ENCODE assay signal across 8 cellular contexts in genomic region chr14:58281969-58282368, GRCh38. TPM values are rescaled to one million over a fixed set of nuclear protein-coding genes. Genes with fewer than 3 reads are reported as not detected.
DNase-seq lines count a peak whose midpoint lies in the region; ATAC-seq, FAIRE-seq and TF ChIP-seq lines count a peak whose summit lies in the region.
"Had no signal": no experiment of that assay in that cellular context is flagged by ENCODE, and none has a peak within 500 bp of the region (broad histone marks: within the 10 kb centered on the region; RNA-seq: fewer than 3 reads in every experiment).

No MANE protein-coding gene starts in this region.

- peaks cover 32% of the 10 kb centered on the region for H3K36me3 ChIP-seq in OCI-LY3 (replicated peaks; ENCODE audit: low read depth, low read length)
- H3K36me3 ChIP-seq in GM12878 (ENCODE audit: control insufficient read depth in 2 of 2, insufficient read depth in 2 of 2, low read length in 1 of 2): peaks cover 4 to 22% of the 10 kb centered on the region in 2 experiments
- H3K36me3 ChIP-seq in stomach smooth muscle (ENCODE audit: control insufficient read depth in 2 of 2, insufficient read depth in 2 of 2, low read length in 2 of 2): peaks cover 15 to 27% of the 10 kb centered on the region in 2 donors

- ATAC-seq in GM12878: no peak; the same call in 2 of the 3 replicates

- peaks cover 96% of the 10 kb centered on the region for H3K79me2 ChIP-seq in OCI-LY3 (ENCODE audit: low read length)
- peaks cover 34% of the 10 kb centered on the region for H3K79me2 ChIP-seq in GM12878 (ENCODE audit: control insufficient read depth, insufficient read depth, low read length)

- CTCF ChIA-PET in GM12878 (lab: Yijun Ruan, JAX): interaction anchor here (0.6 kb wide), 1 partner anchor 1892 kb away, joined by 3 read pairs; no protein-coding TSS in a partner anchor

- POLR2A ChIA-PET in GM12878 (lab: Charles Lee): interaction anchor here (0.6 to 1.3 kb wide), 3 partner anchors 16 to 646 kb away, joined by 3 to 6 read pairs (median 5); partner anchors contain the start of gene ARID4A

- H3K9me3 ChIP-seq in OCI-LY3 (ENCODE audit: insufficient read depth, low read length): no peaks in the 10 kb centered on the region
- no peaks in the 10 kb centered on the region for H3K9me3 ChIP-seq in GM12878 (replicated peaks; ENCODE audit: control insufficient read depth, insufficient read depth, low read length)
- H3K9me3 ChIP-seq in stomach smooth muscle (ENCODE audit: control insufficient read depth in 2 of 2, low read length in 2 of 2): no peaks in the 10 kb centered on the region

- in situ Hi-C loops in GM12878 (cut with MboI): no loop called here

- H3K4me3 ChIP-seq in OCI-LY3 (ENCODE audit: low read length) (peak overlapping the region; percentile 65), GM12878 (no peak overlapping the region), stomach smooth muscle (ENCODE audit: low read length in 2 of 2) (no peak overlapping the region)

- 64% methylated on average over 3 of the region's 3 CpGs for WGBS in GM12878 (ENCODE audit: insufficient coverage, insufficient replicate concordance, low lambda C conversion rate, missing lambda C conversion rate)

- intact Hi-C loops in GM12878 (cut with micrococcal nuclease; ENCODE audit: unreplicated experiment): no loop called here

- TF ChIP-seq EP300 in GM12878 (IDR thresholded peaks at IDR 0.05; ENCODE audit: borderline replicate concordance in 1 of 2, control insufficient read depth in 1 of 2, low read depth in 2 of 2, low read length in 2 of 2): no peak

- peaks cover 10% of the 10 kb centered on the region for H4K20me1 ChIP-seq in OCI-LY3 (ENCODE audit: insufficient read depth, low read length)
- no peaks in the 10 kb centered on the region; the same call in 1 of the 2 replicates for H4K20me1 ChIP-seq in GM12878 (ENCODE audit: control insufficient read depth, insufficient read depth)

- H3K27ac ChIP-seq in OCI-LY3 (ENCODE audit: low read length): peak overlapping the region; percentile 94
- no peak overlapping the region; the same call in 1 of the 2 replicates for H3K27ac ChIP-seq in GM12878 (ENCODE audit: control insufficient read depth, insufficient read depth)
- H3K27ac ChIP-seq in stomach smooth muscle (ENCODE audit: low read length): peak overlapping the region; percentile 69

- H3K27me3 ChIP-seq in OCI-LY3 (ENCODE audit: low read depth, low read length) (no peaks in the 10 kb centered on the region), GM12878 (replicated peaks in 1 of 2; ENCODE audit: control insufficient read depth in 2 of 2, insufficient read depth in 2 of 2, low read length in 1 of 2) (no peaks in the 10 kb centered on the region), stomach smooth muscle (ENCODE audit: control insufficient read depth in 1 of 2, insufficient read depth in 2 of 2, low read length in 2 of 2) (no peaks in the 10 kb centered on the region)

- no TSS peak for BruUV-seq in GM12878 (replicated peaks; lab: Mats Ljungman, UMichigan)

- FAIRE-seq in GM12878 (lab: Jason Lieb, UNC): no peak

- no peak for DNase-seq in GM12878 (ENCODE audit: low read depth, low spot score)
- DNase-seq in kidney tubule cell (ENCODE audit: low spot score): peak; percentile 94
- no peak for DNase-seq in DMS153 (lab: John Stamatoyannopoulos, UW)
- no peak for DNase-seq in NCI-H1930 (lab: John Stamatoyannopoulos, UW)
- no peak for DNase-seq in NCI-H69 (lab: John Stamatoyannopoulos, UW)
- DNase-seq: activated CD8-positive, alpha-beta memory T cell treated with anti-CD3 and anti-CD28 coated beads, Interleukin-2, amount 50 U/mL, for 4 hours had no signal

- RAD21 ChIA-PET in GM12878 (lab: Charles Lee; ENCODE audit: unreplicated experiment): interaction anchor here (1.0 kb wide), 1 partner anchor 16 kb away, joined by 5 read pairs; the partner anchor contains the start of gene ARID4A

- no peak for TF ChIP-seq POLR2A in GM12878 (IDR thresholded peaks at IDR 0.05; ENCODE audit: low read depth, low read length)

- H3K4me2 ChIP-seq in OCI-LY3 (ENCODE audit: low read length) (peak overlapping the region; percentile 84), GM12878 (ENCODE audit: control insufficient read depth, insufficient read depth) (peak overlapping the region; percentile 35; the same call in 1 of the 2 replicates)

- H3K9ac ChIP-seq in OCI-LY3 (ENCODE audit: low read length) (peak overlapping the region; percentile 51), GM12878 (ENCODE audit: control insufficient read depth, insufficient read depth, low read length) (no peak overlapping the region), stomach smooth muscle (ENCODE audit: low read length in 2 of 2) (peak overlapping the region in 1 of 2 donors; percentile 18)

- no peak for TF ChIP-seq CTCF in OCI-LY3 (IDR thresholded peaks at IDR 0.05; ENCODE audit: low read depth, low read length)
- no peak for TF ChIP-seq CTCF in GM12878 (IDR thresholded peaks at IDR 0.05 in 2 of 3, conservative IDR thresholded peaks at IDR 0.05 in 1 of 3; ENCODE audit: control insufficient read depth in 2 of 3, extremely low read depth in 1 of 3, insufficient read depth in 1 of 3, low read depth in 3 of 3, low read length in 3 of 3)

- H3K4me1 ChIP-seq in OCI-LY3 (ENCODE audit: low read length) (peaks cover 31% of the 10 kb centered on the region), GM12878 (ENCODE audit: control insufficient read depth, insufficient read depth, low read length) (peaks cover 4% of the 10 kb centered on the region), stomach smooth muscle (ENCODE audit: control insufficient read depth, insufficient read depth, low read length) (peaks cover 2% of the 10 kb centered on the region)

- SMC1A ChIA-PET in GM12878 (lab: Charles Lee; ENCODE audit: uncharacterized antibody, unreplicated experiment): interaction anchor here (1.1 to 1.9 kb wide), 3 partner anchors 9 to 16 kb away, joined by 3 to 5 read pairs (median 3); partner anchors contain the start of gene ARID4A

- TF ChIP-seq RAD21 in GM12878 (IDR thresholded peaks at IDR 0.05; ENCODE audit: insufficient read depth, low read depth, low read length): no peak

- H2AFZ ChIP-seq in OCI-LY3 (ENCODE audit: low read depth, low read length) (no peak overlapping the region), GM12878 (ENCODE audit: control insufficient read depth, low read depth, low read length) (no peak overlapping the region)

TF ChIP-seq in GM12878, 131 proteins besides CTCF, POLR2A, EP300 and RAD21 (continues in another document):
- no peak for TF ChIP-seq DPF2 (IDR thresholded peaks at IDR 0.05)

RNA-seq across cellular contexts. Expression of gene ARID4A, which starts 16.4 kb away (rescaled TPM):
- total RNA-seq in GM12878 (2013; cell fraction: nucleolus; rRNA removed): 79.2 and 92.6 TPM in 2 replicates
- 6.2 and 8.9 TPM in 2 replicates for total RNA-seq in GM12878 (2014; rRNA removed)
- total RNA-seq in GM12878 (2014; rRNA removed; fragmentation: Illumina TruSeq; extraction: Trizol): 13.7 and 13.9 TPM in 2 replicates
- total RNA-seq in GM12878 (2021): 14.1 and 14.4 TPM in 2 replicates
- polyA plus RNA-seq in GM12878 (2011; ENCODE audit: low read depth): 12.5 TPM
- 12.5 and 27.7 TPM in 2 replicates for polyA plus RNA-seq in GM12878 (2011; rRNA removed)
- polyA plus RNA-seq in GM12878 (2011; cell fraction: cytosol; rRNA removed): 3.5 and 3.7 TPM in 2 replicates
- polyA plus RNA-seq in GM12878 (2011; cell fraction: nucleus; rRNA removed): 21.8 and 25.4 TPM in 2 replicates
- polyA plus RNA-seq in GM12878 (2012): 10.4 and 12.2 TPM in 2 replicates
- 12.5 and 18.2 TPM in 2 replicates for polyA plus RNA-seq in GM12878 (2014; fragmentation: Illumina TruSeq; extraction: Trizol)
- 1 to 10 TPM; 5.2 to 5.8 TPM for polyA plus RNA-seq in GM12878 (2014; fragmentation: Nextera tagmentation; extraction: Ambion mirVana)
- 6.0 and 7.6 TPM in 2 replicates for polyA plus RNA-seq in GM12878 (2014; rRNA removed)
- polyA plus RNA-seq in GM12878 (2016; fragmentation: Nextera tagmentation; extraction: Ambion mirVana): 10 to 100 TPM; 18.4 to 18.9 TPM
- 14.0 and 22.9 TPM in 2 replicates for polyA minus RNA-seq in GM12878 (2011; rRNA and poly(A)+ RNA removed)
- 3.4 and 6.4 TPM in 2 replicates for polyA minus RNA-seq in GM12878 (2011; cell fraction: cytosol; rRNA and poly(A)+ RNA removed)
- 24.5 and 35.5 TPM in 2 replicates for polyA minus RNA-seq in GM12878 (2011; cell fraction: nucleus; rRNA and poly(A)+ RNA removed)

RNA-seq across cellular contexts. Expression of gene PSMA3, which starts 37.3 kb away (rescaled TPM):
- 129 and 132 TPM in 2 replicates for total RNA-seq in GM12878 (2013; cell fraction: nucleolus; rRNA removed)
- 148 and 181 TPM in 2 replicates for total RNA-seq in GM12878 (2014; rRNA removed)
- total RNA-seq in GM12878 (2014; rRNA removed; fragmentation: Illumina TruSeq; extraction: Trizol): 142 and 144 TPM in 2 replicates
- total RNA-seq in GM12878 (2021): 288 and 312 TPM in 2 replicates
- polyA plus RNA-seq in GM12878 (2011; ENCODE audit: low read depth): 218 TPM
- 425 and 442 TPM in 2 replicates for polyA plus RNA-seq in GM12878 (2011; rRNA removed)
- 307 and 377 TPM in 2 replicates for polyA plus RNA-seq in GM12878 (2011; cell fraction: cytosol; rRNA removed)
- polyA plus RNA-seq in GM12878 (2011; cell fraction: nucleus; rRNA removed): 151 and 184 TPM in 2 replicates
- 156 and 217 TPM in 2 replicates for polyA plus RNA-seq in GM12878 (2012)
- 358 and 442 TPM in 2 replicates for polyA plus RNA-seq in GM12878 (2014; fragmentation: Illumina TruSeq; extraction: Trizol)
- 100 to 1,000 TPM; 813 to 936 TPM for polyA plus RNA-seq in GM12878 (2014; fragmentation: Nextera tagmentation; extraction: Ambion mirVana)
- polyA plus RNA-seq in GM12878 (2014; rRNA removed): 290 and 346 TPM in 2 replicates
- 100 to 1,000 TPM; 540 to 578 TPM for polyA plus RNA-seq in GM12878 (2016; fragmentation: Nextera tagmentation; extraction: Ambion mirVana)
- 195 and 312 TPM in 2 replicates for polyA minus RNA-seq in GM12878 (2011; rRNA and poly(A)+ RNA removed)
- polyA minus RNA-seq in GM12878 (2011; cell fraction: cytosol; rRNA and poly(A)+ RNA removed): 37.7 and 56.5 TPM in 2 replicates
- 42.2 and 49.9 TPM in 2 replicates for polyA minus RNA-seq in GM12878 (2011; cell fraction: nucleus; rRNA and poly(A)+ RNA removed)
